In genomic region chr14:94689218-94689984, GRCh38 we compare ENCODE assay signal across 9 cellular contexts.
A peak's percentile ranks its signal among the peaks of the same experiment; 100 is the strongest.
DNase-seq lines count a peak whose midpoint lies in the region; ATAC-seq and TF ChIP-seq lines count a peak whose summit lies in the region.
"Had no signal": no experiment of that assay in that cellular context is flagged by ENCODE, and none has a peak within 500 bp of the region (broad histone marks: within the 10 kb centered on the region; RNA-seq: fewer than 3 reads in every experiment).

No MANE protein-coding gene starts in this region.

- no peak overlapping the region for H3K14ac ChIP-seq in neuronal stem cell (ENCODE audit: low read length)

- H3K4me3 ChIP-seq in DOHH2 (ENCODE audit: low read length) (no peak overlapping the region), neuronal stem cell (ENCODE audit: low read length in 2 of 2) (no peak overlapping the region), tibial nerve (peak overlapping the region in 2 of 4 donors; percentile 6 to 34)

- H3K23ac ChIP-seq in neuronal stem cell (ENCODE audit: low read depth, low read length, poor library complexity): no peak overlapping the region

- H3K18ac ChIP-seq in neuronal stem cell (ENCODE audit: low read length): peak overlapping the region; percentile 85

- H3K36me3 ChIP-seq in DOHH2 (ENCODE audit: control insufficient read depth, low read length) (no peaks in the 10 kb centered on the region), neuronal stem cell (replicated peaks in 1 of 2; ENCODE audit: control insufficient read depth in 2 of 2, insufficient read depth in 2 of 2, low read length in 2 of 2) (no peaks in the 10 kb centered on the region), tibial nerve (no peaks in the 10 kb centered on the region)

- H4K91ac ChIP-seq in neuronal stem cell (ENCODE audit: low read depth, low read length, poor library complexity): no peak overlapping the region

- no peaks in the 10 kb centered on the region for H3F3A ChIP-seq in DOHH2 (ENCODE audit: control insufficient read depth, insufficient read depth)

- no peaks in the 10 kb centered on the region for H3K9me2 ChIP-seq in DOHH2 (replicated peaks; ENCODE audit: control insufficient read depth, low read length)

- no peak overlapping the region for H2AK5ac ChIP-seq in neuronal stem cell (ENCODE audit: low read depth, low read length)

- peak in 1 of 2 donors; percentile 41 for TF ChIP-seq EP300 in tibial nerve (IDR thresholded peaks at IDR 0.05)

- no peaks in the 10 kb centered on the region for H3K27me3 ChIP-seq in DOHH2 (ENCODE audit: control insufficient read depth, low read length)
- H3K27me3 ChIP-seq in neuronal stem cell (ENCODE audit: control insufficient read depth in 3 of 3, insufficient read depth in 3 of 3, low read depth in 1 of 3, low read length in 3 of 3): peaks cover 0 to 20% (median 0%) of the 10 kb centered on the region in 3 experiments
- no peaks in the 10 kb centered on the region for H3K27me3 ChIP-seq in tibial nerve

- H3K79me1 ChIP-seq in neuronal stem cell (ENCODE audit: low read depth, low read length): no peaks in the 10 kb centered on the region

- no peaks in the 10 kb centered on the region for H3K4me1 ChIP-seq in DOHH2 (ENCODE audit: control insufficient read depth, low read length)
- peaks cover 0 to 5% of the 10 kb centered on the region in 2 donors for H3K4me1 ChIP-seq in neuronal stem cell (ENCODE audit: control insufficient read depth in 2 of 2, insufficient read depth in 1 of 2, low read depth in 1 of 2, low read length in 2 of 2)
- peaks cover 0 to 12% (median 0%) of the 10 kb centered on the region in 4 donors for H3K4me1 ChIP-seq in tibial nerve

- H3K4me2 ChIP-seq in DOHH2 (ENCODE audit: low read length) (no peak overlapping the region), neuronal stem cell (ENCODE audit: insufficient read depth, low read length, poor library complexity, severe bottlenecking) (peak overlapping the region; percentile 34)

- no peak for ATAC-seq in HG02884 (IDR thresholded peaks at IDR 0.05; ENCODE audit: unreplicated experiment)

- H3K27ac ChIP-seq in DOHH2 (ENCODE audit: low read depth, low read length) (no peak overlapping the region), neuronal stem cell (replicated peaks; ENCODE audit: low read length) (no peak overlapping the region), tibial nerve (no peak overlapping the region)

- no peak overlapping the region for H3K27ac Mint-ChIP-seq in HFFc6
- H3K27ac Mint-ChIP-seq: activated naive CD4-positive, alpha-beta T cell treated with anti-CD3 and anti-CD28 coated beads, Interleukin-2, amount 50 U/mL, for 24 hours had no signal

- no peak overlapping the region for H3K4ac ChIP-seq in neuronal stem cell (ENCODE audit: low read length)

- no peak for TF ChIP-seq POLR2A in tibial nerve (IDR thresholded peaks at IDR 0.05)

- WGBS in neuronal stem cell (ENCODE audit: extremely low coverage in 2 of 2, insufficient read length in 2 of 2, insufficient replicate concordance in 1 of 2), 2 donors: no CpG with 5 or more reads among the region's 35 CpGs
- 13 to 14% methylated on average over 33 to 34 of the region's 35 CpGs for WGBS in tibial nerve, 2 donors

- TF ChIP-seq CTCF in DOHH2 (IDR thresholded peaks at IDR 0.05; ENCODE audit: low read depth, low read length, poor library complexity, severe bottlenecking) (peak; percentile 95), HFFc6 (IDR thresholded peaks at IDR 0.05) (peak; percentile 77), tibial nerve (IDR thresholded peaks at IDR 0.05) (peak; percentile 87 to 99 (median 96))

- no peaks in the 10 kb centered on the region for H3K79me2 ChIP-seq in DOHH2 (ENCODE audit: control insufficient read depth, low read length)

- H3K36me3 Mint-ChIP-seq in HFFc6 (ENCODE audit: low read depth): no peaks in the 10 kb centered on the region
- H3K36me3 Mint-ChIP-seq: activated naive CD4-positive, alpha-beta T cell treated with anti-CD3 and anti-CD28 coated beads, Interleukin-2, amount 50 U/mL, for 24 hours had no signal

- no peak overlapping the region for H3K4me3 Mint-ChIP-seq in HFFc6
- H3K4me3 Mint-ChIP-seq: activated naive CD4-positive, alpha-beta T cell treated with anti-CD3 and anti-CD28 coated beads, Interleukin-2, amount 50 U/mL, for 24 hours had no signal

- peak overlapping the region; percentile 24 for H3K9ac ChIP-seq in neuronal stem cell (ENCODE audit: low read depth, low read length, poor library complexity)

- no peak overlapping the region for H4K8ac ChIP-seq in neuronal stem cell (ENCODE audit: low read depth, low read length)

- no peaks in the 10 kb centered on the region for H3K27me3 Mint-ChIP-seq in HFFc6 (ENCODE audit: insufficient read depth)

- H3K9me3 ChIP-seq in DOHH2 (ENCODE audit: control insufficient read depth, insufficient read depth, low read length): no peaks in the 10 kb centered on the region
- no peaks in the 10 kb centered on the region for H3K9me3 ChIP-seq in neuronal stem cell (replicated peaks in 1 of 2; ENCODE audit: control insufficient read depth in 2 of 2, insufficient read depth in 1 of 2, low read depth in 1 of 2, low read length in 2 of 2)
- H3K9me3 ChIP-seq in tibial nerve: no peaks in the 10 kb centered on the region

- H2BK15ac ChIP-seq in neuronal stem cell (ENCODE audit: low read length): no peak overlapping the region

- H3K9me3 Mint-ChIP-seq in HFFc6: peaks cover 25% of the 10 kb centered on the region
- H3K9me3 Mint-ChIP-seq: activated naive CD4-positive, alpha-beta T cell treated with anti-CD3 and anti-CD28 coated beads, Interleukin-2, amount 50 U/mL, for 24 hours had no signal

- H2AFZ ChIP-seq in neuronal stem cell (ENCODE audit: low read length): peak overlapping the region; percentile 77

- no peak overlapping the region for H2BK12ac ChIP-seq in neuronal stem cell (ENCODE audit: low read length)

- H4K20me1 ChIP-seq in DOHH2 (ENCODE audit: control insufficient read depth, insufficient read depth, low read depth, low read length): no peaks in the 10 kb centered on the region

- no peak overlapping the region for H2BK120ac ChIP-seq in neuronal stem cell (ENCODE audit: low read depth, low read length)

- DNase-seq in HFFc6 (no peak), NCI-H69 (lab: John Stamatoyannopoulos, UW) (peak; percentile 57), activated T-helper 1 cell treated with Interleukin-2 at 50 U/mL for 16 hours (ENCODE audit: low read depth) (peak; percentile 12), fibroblast of the conjunctiva (ENCODE audit: low read depth) (peak; percentile 9), neuronal stem cell (ENCODE audit: low spot score) (peak; percentile 71), tibial nerve (ENCODE audit: low spot score in 2 of 2) (peak; percentile 30 to 67)

- no peaks in the 10 kb centered on the region for H3K4me1 Mint-ChIP-seq in HFFc6 (ENCODE audit: low read depth)
- H3K4me1 Mint-ChIP-seq: activated naive CD4-positive, alpha-beta T cell treated with anti-CD3 and anti-CD28 coated beads, Interleukin-2, amount 50 U/mL, for 24 hours had no signal

- no peak overlapping the region for H2BK5ac ChIP-seq in neuronal stem cell (ENCODE audit: low read length)
